ENCODE assay signal across 20 cellular contexts in the genomic region with DNA sequence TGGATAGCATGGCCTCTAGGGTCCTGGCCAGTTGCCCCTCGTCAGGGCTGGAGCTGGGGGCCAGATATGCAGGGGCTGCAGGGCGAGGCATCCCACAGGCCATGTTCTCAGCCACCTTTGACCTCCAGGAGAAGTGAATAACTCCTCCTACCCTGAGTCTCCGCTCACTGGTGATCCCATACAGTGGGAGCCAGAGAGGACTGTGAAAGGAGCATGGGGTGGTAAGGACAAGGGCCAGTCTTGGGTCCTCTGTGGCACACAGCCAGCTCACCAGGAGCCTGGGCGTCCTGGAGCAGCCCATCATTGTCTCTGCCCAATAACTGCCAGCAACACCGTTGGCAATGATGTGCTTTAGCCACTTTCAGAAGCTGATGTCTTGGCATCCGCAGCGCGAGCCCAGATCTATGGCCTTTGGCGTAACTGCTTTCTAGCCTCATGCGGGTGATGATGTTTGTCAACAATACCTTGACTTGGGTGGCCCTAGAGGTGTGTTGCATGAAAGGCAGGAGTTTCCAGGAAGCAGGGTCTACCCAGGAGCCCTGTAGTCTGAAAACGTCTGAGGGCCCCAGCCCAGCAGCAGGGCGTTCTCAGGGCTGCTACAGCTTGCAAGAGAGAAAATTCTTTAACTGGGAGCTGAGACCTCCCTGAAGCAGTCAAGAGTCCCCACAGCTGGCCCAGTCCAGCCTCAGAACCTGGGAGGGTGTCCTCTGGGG.
A peak's percentile ranks its signal among the peaks of the same experiment; 100 is the strongest.
DNase-seq lines count a peak whose midpoint lies in the region; ATAC-seq and TF ChIP-seq lines count a peak whose summit lies in the region.
"Had no signal": no experiment of that assay in that cellular context is flagged by ENCODE, and none has a peak within 500 bp of the region (broad histone marks: within the 10 kb centered on the region; RNA-seq: fewer than 3 reads in every experiment).

No MANE protein-coding gene starts in this region.

- H3K36me3 ChIP-seq in heart left ventricle (no peaks in the 10 kb centered on the region), upper lobe of right lung (no peaks in the 10 kb centered on the region)

- no peaks in the 10 kb centered on the region for H3K4me1 Mint-ChIP-seq in osteocyte (ENCODE audit: unreplicated experiment)
- H3K4me1 Mint-ChIP-seq: CD4-positive, CD25-positive, alpha-beta regulatory T cell had no signal

- DNase-seq in cardiac septum (ENCODE audit: low spot score) (peak; percentile 56), heart left ventricle (no peak), ecto neural progenitor cell (ENCODE audit: low spot score) (peak; percentile 35), osteocyte (ENCODE audit: extremely low spot score, unreplicated experiment) (peak; percentile 73), upper lobe of right lung (peak; percentile 39), NCI-H748 (lab: John Stamatoyannopoulos, UW; ENCODE audit: unreplicated experiment) (no peak), left colon (no peak), globus pallidus (ENCODE audit: low spot score) (no peak)
- DNase-seq: ACHN; AML-193; CD4-positive, CD25-positive, alpha-beta regulatory T cell; HFFc6; NCI-H1092; NCI-H146; NCI-H2081; NCI-H2227 treated with DMSO at 0.1 percent for 48 hours; NCI-H524 treated with DMSO at 0.1 percent for 48 hours; SIG-M5 had no signal

- ATAC-seq in heart left ventricle (no peak), upper lobe of right lung (no peak), left colon (no peak)

- no peaks in the 10 kb centered on the region for H3K4me1 ChIP-seq in heart left ventricle
- no peaks in the 10 kb centered on the region for H3K4me1 ChIP-seq in upper lobe of right lung
- H3K4me1 ChIP-seq: Caco-2 had no signal

- H3K27ac ChIP-seq in heart left ventricle (no peak overlapping the region), upper lobe of right lung (no peak overlapping the region)
- H3K27ac ChIP-seq: KMS-11 had no signal

- 90 to 92% (median 92%) methylated on average over 12 of the region's 12 CpGs for WGBS in heart left ventricle, 4 donors

- intact Hi-C loops in cardiac septum (cut with DNase I) (no loop called here), heart left ventricle (cut with DNase I) (no loop called here), upper lobe of right lung (cut with DNase I) (no loop called here), left colon (cut with DNase I, micrococcal nuclease) (no loop called here)

- no peaks in the 10 kb centered on the region for H3K27me3 ChIP-seq in heart left ventricle
- H3K27me3 ChIP-seq in upper lobe of right lung, result no peaks in the 10 kb centered on the region

- no peak overlapping the region for H3K27ac Mint-ChIP-seq in osteocyte (ENCODE audit: unreplicated experiment)
- H3K27ac Mint-ChIP-seq: CD4-positive, CD25-positive, alpha-beta regulatory T cell; HFFc6 had no signal

- H3K9me3 Mint-ChIP-seq in osteocyte (ENCODE audit: unreplicated experiment), result no peaks in the 10 kb centered on the region
- H3K9me3 Mint-ChIP-seq: CD4-positive, CD25-positive, alpha-beta regulatory T cell; HFFc6 had no signal

- no peak overlapping the region for H3K4me3 Mint-ChIP-seq in osteocyte (ENCODE audit: unreplicated experiment)
- H3K4me3 Mint-ChIP-seq: CD4-positive, CD25-positive, alpha-beta regulatory T cell; HFFc6 had no signal

- H3K36me3 Mint-ChIP-seq in osteocyte (ENCODE audit: unreplicated experiment), result no peaks in the 10 kb centered on the region
- H3K36me3 Mint-ChIP-seq: CD4-positive, CD25-positive, alpha-beta regulatory T cell had no signal

- H3K27me3 Mint-ChIP-seq in osteocyte (ENCODE audit: unreplicated experiment), result peaks cover 27% of the 10 kb centered on the region

- TF ChIP-seq CTCF in heart left ventricle (IDR thresholded peaks at IDR 0.05) (no peak), osteocyte (IDR thresholded peaks at IDR 0.05) (no peak), upper lobe of right lung (IDR thresholded peaks at IDR 0.05) (no peak)

- H3K4me3 ChIP-seq in heart left ventricle (no peak overlapping the region), upper lobe of right lung (no peak overlapping the region)

- H3K9me3 ChIP-seq in heart left ventricle (no peaks in the 10 kb centered on the region), upper lobe of right lung (no peaks in the 10 kb centered on the region)
- H3K9me3 ChIP-seq: Caco-2 had no signal

- no peak for TF ChIP-seq POLR2A in heart left ventricle (IDR thresholded peaks at IDR 0.05)

Comparison
In these comparisons a context has a peak if more than half of its experiments do, and no peak if none do; other contexts are left out.
1. DNase-seq: peak in cardiac septum (single experiment), ecto neural progenitor cell (single experiment), osteocyte (single experiment) and upper lobe of right lung (single experiment); none in heart left ventricle (0 of 5), NCI-H748 (single experiment), left colon (0 of 2) and globus pallidus (single experiment).